Comparison of ENCODE assay signal across 18 cellular contexts in the genomic region with DNA sequence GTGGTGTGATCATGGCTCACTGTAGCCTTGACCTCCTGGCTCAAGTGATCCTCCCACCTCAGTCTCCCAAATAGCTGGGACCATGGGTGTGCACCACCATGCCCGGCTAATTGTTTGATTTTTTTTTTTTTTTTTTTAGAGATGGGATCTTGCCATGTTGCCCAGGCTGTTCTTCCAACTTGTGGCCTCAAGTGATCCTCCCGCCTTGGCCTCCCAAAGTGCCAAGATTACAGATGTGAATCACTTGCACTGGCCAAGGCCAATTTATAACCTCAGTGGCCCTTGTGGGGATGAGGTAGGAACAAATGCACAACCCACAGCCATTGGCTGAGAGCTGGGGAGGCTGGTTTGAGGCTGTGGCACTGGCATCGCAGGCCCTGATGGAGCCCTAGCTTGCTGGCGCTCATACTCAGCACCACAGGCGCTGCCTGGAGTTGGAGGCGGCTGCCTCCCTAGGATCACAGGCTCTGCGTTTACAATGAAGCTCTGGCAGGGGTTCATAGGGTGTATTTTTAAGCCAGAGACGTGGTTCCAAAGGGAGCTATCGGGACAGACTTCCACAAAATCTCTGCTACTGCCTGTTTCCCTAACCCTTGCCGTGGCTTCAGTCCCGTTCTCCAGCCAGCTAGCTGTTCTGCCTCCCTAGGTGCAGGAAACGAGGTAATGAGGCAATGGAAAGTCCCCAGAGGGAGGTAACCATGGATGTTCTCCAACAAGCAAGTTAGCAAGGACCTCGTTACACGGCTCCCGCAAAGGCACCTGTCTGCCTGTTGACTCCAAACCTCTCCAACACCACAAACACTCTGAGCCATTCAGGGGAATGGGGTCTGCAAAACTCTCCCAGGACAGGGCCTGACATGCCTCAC. TPM values are rescaled to one million over a fixed set of nuclear protein-coding genes. Genes with fewer than 3 reads are reported as not detected.
DNase-seq lines count a peak whose midpoint lies in the region; ATAC-seq, FAIRE-seq and TF ChIP-seq lines count a peak whose summit lies in the region.
"Had no signal": no experiment of that assay in that cellular context is flagged by ENCODE, and none has a peak within 500 bp of the region (broad histone marks: within the 10 kb centered on the region; RNA-seq: fewer than 3 reads in every experiment).

No MANE protein-coding gene starts in this region.

- H3K9ac ChIP-seq in K562 (ENCODE audit: insufficient read depth in 1 of 2, low read depth in 2 of 2, low read length in 2 of 2), result peak overlapping the region; percentile 79 to 93; a peak in 3 of 4 replicates

- H3K27ac ChIP-seq in K562 (ENCODE audit: extremely low read depth, low read depth, low read length) (no peak overlapping the region), osteoblast (ENCODE audit: low read depth, low read length) (no peak overlapping the region)
- H3K27ac ChIP-seq: esophagus squamous epithelium, vagina had no signal

- no peak for TF ChIP-seq CTCF in K562 (IDR thresholded peaks at IDR 0.05 in 2 of 3, conservative IDR thresholded peaks at IDR 0.05 in 1 of 3; ENCODE audit: insufficient read depth in 2 of 3, low read depth in 1 of 3, low read length in 3 of 3)
- TF ChIP-seq CTCF in osteoblast (IDR thresholded peaks at IDR 0.05; ENCODE audit: extremely low read depth, low read depth, low read length), result no peak
- TF ChIP-seq CTCF in foreskin fibroblast (IDR thresholded peaks at IDR 0.05; ENCODE audit: low read depth, low read length), result no peak

- POLR2A ChIA-PET in K562 (lab: Yijun Ruan, JAX), result interaction anchor here (0.5 to 0.9 kb wide), 3 partner anchors 84 to 182 kb away, joined by 3 read pairs; a partner anchor contains a TSS

- 82% methylated on average over 12 of the region's 15 CpGs for WGBS in K562 (ENCODE audit: insufficient coverage, low coverage, missing lambda C conversion rate)

- no peak for ATAC-seq in K562
- ATAC-seq: activated CD4-positive, CD25-positive, alpha-beta regulatory T cell treated with anti-CD3 and anti-CD28 coated beads, Interleukin-2, amount 50 U/mL, for 24 hours; HepG2; Right ventricle myocardium inferior; stimulated activated naive CD8-positive, alpha-beta T cell treated with anti-CD3 and anti-CD28 coated beads, Interleukin-15, amount 100 ng/mL, for 72 hours had no signal

- BruUV-seq in K562 (replicated peaks; lab: Mats Ljungman, UMichigan), result no TSS peak

- H2AFZ ChIP-seq in K562 (ENCODE audit: low read depth, low read length), result no peak overlapping the region
- no peak overlapping the region for H2AFZ ChIP-seq in osteoblast (ENCODE audit: low read length)

- H3K4me2 ChIP-seq in K562 (ENCODE audit: insufficient read depth, low read length) (peak overlapping the region; percentile 96), osteoblast (ENCODE audit: insufficient read depth, low read length) (no peak overlapping the region)

- H3K9me3 ChIP-seq in K562 (replicated peaks; ENCODE audit: control insufficient read depth, insufficient read depth, low read depth, low read length) (no peaks in the 10 kb centered on the region), osteoblast (ENCODE audit: low read depth, low read length) (no peaks in the 10 kb centered on the region)
- H3K9me3 ChIP-seq: vagina had no signal

- in situ Hi-C loops in K562 (cut with MboI), result no loop called here

- H3K4me1 ChIP-seq in K562 (replicated peaks in 1 of 2; ENCODE audit: control insufficient read depth in 2 of 2, insufficient read depth in 2 of 2, low read length in 2 of 2) (peaks cover 25 to 51% of the 10 kb centered on the region in 2 experiments), osteoblast (ENCODE audit: insufficient read depth, low read length) (peaks cover 5% of the 10 kb centered on the region)

- CTCF ChIA-PET in K562 (lab: Yijun Ruan, JAX; ENCODE audit: low intra/inter-chr PET ratio), result interaction anchor here (0.7 kb wide), 1 partner anchor 550 kb away, joined by 3 read pairs; no protein-coding TSS in a partner anchor

- no peak for TF ChIP-seq POLR2A in K562 (conservative IDR thresholded peaks at IDR 0.05)

- no peak for TF ChIP-seq RAD21 in K562 (CRISPR knock-in tag; conservative IDR thresholded peaks at IDR 0.05 in 1 of 2, IDR thresholded peaks at IDR 0.05 in 1 of 2)

- TF ChIP-seq EP300 in K562 (IDR thresholded peaks at IDR 0.05; ENCODE audit: low read length), result no peak

- no peaks in the 10 kb centered on the region for H3K9me1 ChIP-seq in K562 (ENCODE audit: control insufficient read depth, insufficient read depth, low read length)

- H3K79me2 ChIP-seq in K562 (ENCODE audit: control insufficient read depth, insufficient read depth, low read length) (peaks cover 48% of the 10 kb centered on the region), osteoblast (ENCODE audit: insufficient read depth, low read length) (no peaks in the 10 kb centered on the region)

- no peak for FAIRE-seq in K562 (lab: Jason Lieb, UNC)
- FAIRE-seq: HepG2 had no signal

- peak; percentile 42 for DNase-seq in activated CD8-positive, alpha-beta memory T cell treated with anti-CD3 and anti-CD28 coated beads for 24 hours
- no peak for DNase-seq in activated CD8-positive, alpha-beta memory T cell treated with anti-CD3 and anti-CD28 coated beads, Interleukin-2, amount 50 U/mL, for 48 hours
- peak; percentile 25 for DNase-seq in NCI-H1092 (lab: John Stamatoyannopoulos, UW)
- DNase-seq in K562 (ENCODE audit: extremely low read depth in 1 of 4, low spot score in 3 of 4), result no peak
- DNase-seq in osteoblast (ENCODE audit: insufficient read length, low spot score, missing footprints), result peak; percentile 64
- no peak for DNase-seq in foreskin fibroblast
- no peak for DNase-seq in DMS114 treated with DMSO at 0.1 percent for 48 hours (lab: John Stamatoyannopoulos, UW; ENCODE audit: unreplicated experiment)
- no peak for DNase-seq in KG1 (lab: John Stamatoyannopoulos, UW)
- DNase-seq: activated T-cell treated with anti-CD3 and anti-CD28 coated beads, Interleukin-2, amount 50 U/mL, for 48 hours; esophagus squamous epithelium; kidney glomerular epithelial cell; NCI-H1105 treated with DMSO at 0.1 percent for 48 hours; NK-92 treated with Interleukin-12 subunit alpha and Interleukin-12 subunit beta, amount 100 ng/mL, for 24 hours; stimulated activated naive CD8-positive, alpha-beta T cell treated with anti-CD3 and anti-CD28 coated beads, Interleukin-15, amount 100 ng/mL, for 72 hours had no signal

- intact Hi-C loops in K562 (cut with micrococcal nuclease), result no loop called here

- H3K4me3 ChIP-seq in K562, result no peak overlapping the region; the same call in 1 of the 2 replicates
- H3K4me3 ChIP-seq in osteoblast (ENCODE audit: insufficient read depth, low read length), result no peak overlapping the region
- H3K4me3 ChIP-seq in foreskin fibroblast (ENCODE audit: low read depth in 1 of 2, low read length in 2 of 2), result no peak overlapping the region
- H3K4me3 ChIP-seq: esophagus squamous epithelium, vagina had no signal

- peaks cover 27% of the 10 kb centered on the region; the same call in 2 of the 3 replicates for H3K36me3 ChIP-seq in K562 (ENCODE audit: control insufficient read depth, insufficient read depth, low read length)
- no peaks in the 10 kb centered on the region for H3K36me3 ChIP-seq in osteoblast (ENCODE audit: insufficient read depth, low read length)
- H3K36me3 ChIP-seq: esophagus squamous epithelium, vagina had no signal

- no peaks in the 10 kb centered on the region for H3K27me3 ChIP-seq in K562 (ENCODE audit: control insufficient read depth in 2 of 2, insufficient read depth in 2 of 2, low read length in 2 of 2)
- H3K27me3 ChIP-seq in osteoblast (ENCODE audit: insufficient read depth, low read length), result peaks cover 50% of the 10 kb centered on the region
- H3K27me3 ChIP-seq: vagina had no signal

- H4K20me1 ChIP-seq in K562 (replicated peaks; ENCODE audit: control insufficient read depth, insufficient read depth, low read length) (no peaks in the 10 kb centered on the region), osteoblast (ENCODE audit: insufficient read depth, low read length) (no peaks in the 10 kb centered on the region)

TF ChIP-seq in K562, 482 proteins besides CTCF, POLR2A, EP300 and RAD21 (continues in another document):
- TF ChIP-seq PTTG1 (tag; IDR thresholded peaks at IDR 0.05; ENCODE audit: low read depth) (no peak), ZNF121 (CRISPR knock-in tag; conservative IDR thresholded peaks at IDR 0.05) (peak; percentile 58; the same call in 1 of the 2 replicates), ZNF124 (CRISPR knock-in tag; IDR thresholded peaks at IDR 0.05) (no peak), MBD2 (IDR thresholded peaks at IDR 0.05; ENCODE audit: borderline replicate concordance, low read depth) (no peak), DACH1 (IDR thresholded peaks at IDR 0.05; ENCODE audit: partially characterized antibody) (no peak), NR3C1 (CRISPR knock-in tag; IDR thresholded peaks at IDR 0.05) (no peak), ZFX (CRISPR knock-in tag; IDR thresholded peaks at IDR 0.05) (no peak)
- TF ChIP-seq, protein P1, sequence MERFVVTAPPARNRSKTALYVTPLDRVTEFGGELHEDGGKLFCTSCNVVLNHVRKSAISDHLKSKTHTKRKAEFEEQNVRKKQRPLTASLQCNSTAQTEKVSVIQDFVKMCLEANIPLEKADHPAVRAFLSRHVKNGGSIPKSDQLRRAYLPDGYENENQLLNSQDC (CRISPR knock-in tag; IDR thresholded peaks at IDR 0.05), result no peak

RNA-seq across cellular contexts. Expression of a gene that starts 2.9 kb away (rescaled TPM):
- total RNA-seq in K562 (2011; cell fraction: chromatin; rRNA removed; ENCODE audit: low replicate concordance), result 40.2 and 114 TPM in 2 replicates
- 54.3 and 65.4 TPM in 2 replicates for total RNA-seq in K562 (2011; cell fraction: nucleolus; rRNA removed)
- 51.5 and 63.2 TPM in 2 replicates for total RNA-seq in K562 (2011; cell fraction: nucleoplasm; rRNA removed)
- total RNA-seq in K562 (2014; rRNA removed) (6.9 and 11.0 TPM in 2 replicates), K562 (2014; rRNA removed; fragmentation: Illumina TruSeq; extraction: Trizol) (4.9 and 6.8 TPM in 2 replicates), K562 (2015; rRNA removed; fragmentation: Illumina TruSeq; extraction: Trizol) (5.6 and 6.1 TPM in 2 replicates), K562 (2021) (22.3 and 23.7 TPM in 2 replicates), osteoblast (0.88 and 1.4 TPM in 2 replicates)
- polyA plus RNA-seq in K562 (2011; rRNA removed) (9.2 and 15.1 TPM in 2 replicates), K562 (2014; fragmentation: Illumina TruSeq; extraction: Trizol) (15.4 and 18.8 TPM in 2 replicates), K562 (2014; fragmentation: Nextera tagmentation; extraction: Ambion mirVana) (under 1 TPM; 0.66 to 0.81 TPM), K562 (2014; rRNA removed) (11.7 and 13.9 TPM in 2 replicates)
- 8.2 and 11.8 TPM in 2 replicates for polyA plus RNA-seq in K562 (2011; cell fraction: cytosol; rRNA removed)
- 36.8 and 72.7 TPM in 2 replicates for polyA plus RNA-seq in K562 (2011; cell fraction: nucleus; rRNA removed)
- 12.0 and 19.4 TPM in 2 replicates for polyA plus RNA-seq in K562 (2012)
- 7.5 and 9.7 TPM in 2 replicates for polyA minus RNA-seq in K562 (2011; rRNA and poly(A)+ RNA removed)
- 12.4 and 14.4 TPM in 2 replicates for polyA minus RNA-seq in K562 (2011; cell fraction: cytosol; rRNA and poly(A)+ RNA removed)
- 10.1 and 11.4 TPM in 2 replicates for polyA minus RNA-seq in K562 (2011; cell fraction: nucleus; rRNA and poly(A)+ RNA removed)

Comparison
In these comparisons a context has a peak if more than half of its experiments do, and no peak if none do; other contexts are left out.
1. DNase-seq: peak in activated CD8-positive, alpha-beta memory T cell treated with anti-CD3 and anti-CD28 coated beads for 24 hours (single experiment), NCI-H1092 (single experiment) and osteoblast (single experiment); none in activated CD8-positive, alpha-beta memory T cell treated with anti-CD3 and anti-CD28 coated beads, Interleukin-2, amount 50 U/mL, for 48 hours (single experiment), K562 (0 of 4), foreskin fibroblast (0 of 2), DMS114 treated with DMSO at 0.1 percent for 48 hours (single experiment) and KG1 (single experiment).